ENCODE assay signal across 8 cellular contexts in genomic region chr10:62806246-62806645, GRCh38. TPM values are rescaled to one million over a fixed set of nuclear protein-coding genes. Genes with fewer than 3 reads are reported as not detected.
A peak's percentile ranks its signal among the peaks of the same experiment; 100 is the strongest.
DNase-seq lines count a peak whose midpoint lies in the region; ATAC-seq and TF ChIP-seq lines count a peak whose summit lies in the region.

No MANE protein-coding gene starts in this region.

- H3K4me3 ChIP-seq in LNCaP clone FGC (ENCODE audit: low read depth, low read length) (peak overlapping the region; percentile 83), choroid plexus epithelial cell (ENCODE audit: low read depth, low read length) (peak overlapping the region; percentile 87)

- no peaks in the 10 kb centered on the region for H3K9me3 Mint-ChIP-seq in CD4-positive, alpha-beta T cell
- H3K9me3 Mint-ChIP-seq in natural killer cell treated with Interleukin-12 subunit alpha and Interleukin-12 subunit beta and Interleukin-15 and Interleukin-18, amount 100 ng/mL, for 72 hours, result no peaks in the 10 kb centered on the region

- CTCF ChIA-PET in CD4-positive, alpha-beta T cell (lab: Charles Lee), result interaction anchor here (0.9 to 3.5 kb wide), 4 partner anchors 11 to 74 kb away, joined by 3 to 19 read pairs (median 4); partner anchors contain the start of gene EGR2

- H3K9me3 ChIP-seq in CD4-positive, alpha-beta T cell (ENCODE audit: control insufficient read depth, low read length), result no peaks in the 10 kb centered on the region

- ATAC-seq in CD4-positive, alpha-beta T cell (ENCODE audit: poor library complexity), result no peak
- no peak for ATAC-seq in natural killer cell treated with Interleukin-12 subunit alpha and Interleukin-12 subunit beta and Interleukin-15 and Interleukin-18, amount 100 ng/mL, for 72 hours
- ATAC-seq in HG03097 (IDR thresholded peaks at IDR 0.05; ENCODE audit: low FRiP score, unreplicated experiment), result no peak

- peak overlapping the region; percentile 92 for H3K4me3 Mint-ChIP-seq in CD4-positive, alpha-beta T cell
- H3K4me3 Mint-ChIP-seq in natural killer cell treated with Interleukin-12 subunit alpha and Interleukin-12 subunit beta and Interleukin-15 and Interleukin-18, amount 100 ng/mL, for 72 hours, result peak overlapping the region; percentile 93

- intact Hi-C loops in CD4-positive, alpha-beta T cell (cut with DNase I, micrococcal nuclease), result no loop called here

- peak overlapping the region; percentile 94 for H3K27ac Mint-ChIP-seq in CD4-positive, alpha-beta T cell
- H3K27ac Mint-ChIP-seq in natural killer cell treated with Interleukin-12 subunit alpha and Interleukin-12 subunit beta and Interleukin-15 and Interleukin-18, amount 100 ng/mL, for 72 hours, result peak overlapping the region; percentile 70 to 99

- H3K4me1 Mint-ChIP-seq in CD4-positive, alpha-beta T cell (ENCODE audit: low read depth), result peaks cover 59% of the 10 kb centered on the region
- H3K4me1 Mint-ChIP-seq in natural killer cell treated with Interleukin-12 subunit alpha and Interleukin-12 subunit beta and Interleukin-15 and Interleukin-18, amount 100 ng/mL, for 72 hours (ENCODE audit: low read depth in 2 of 2), result peaks cover 49 to 53% of the 10 kb centered on the region in 2 donors

- H3K27me3 ChIP-seq in CD4-positive, alpha-beta T cell (ENCODE audit: control insufficient read depth, insufficient read depth, low read length), result no peaks in the 10 kb centered on the region

- POLR2A ChIA-PET in CD4-positive, alpha-beta T cell (lab: Charles Lee), result interaction anchor here (3.5 to 5.6 kb wide), 3 partner anchors 11 to 168 kb away, joined by 27 to 106 read pairs (median 56); partner anchors contain the start of gene EGR2

- no peak for TF ChIP-seq CTCF in CD4-positive, alpha-beta T cell (IDR thresholded peaks at IDR 0.05)
- TF ChIP-seq CTCF in LNCaP clone FGC (IDR thresholded peaks at IDR 0.05; ENCODE audit: control insufficient read depth, extremely low read depth, insufficient read depth) (no peak), choroid plexus epithelial cell (conservative IDR thresholded peaks at IDR 0.05; ENCODE audit: low read depth, low read length) (no peak)

- H3K27me3 Mint-ChIP-seq in CD4-positive, alpha-beta T cell, result no peaks in the 10 kb centered on the region
- no peaks in the 10 kb centered on the region for H3K27me3 Mint-ChIP-seq in natural killer cell treated with Interleukin-12 subunit alpha and Interleukin-12 subunit beta and Interleukin-15 and Interleukin-18, amount 100 ng/mL, for 72 hours

- peaks cover 35% of the 10 kb centered on the region for H3K36me3 Mint-ChIP-seq in CD4-positive, alpha-beta T cell (ENCODE audit: low read depth)
- H3K36me3 Mint-ChIP-seq in natural killer cell treated with Interleukin-12 subunit alpha and Interleukin-12 subunit beta and Interleukin-15 and Interleukin-18, amount 100 ng/mL, for 72 hours, result peaks cover 29% of the 10 kb centered on the region

- no peak overlapping the region for H3K27ac ChIP-seq in CD4-positive, alpha-beta T cell (ENCODE audit: low read depth, low read length)
- no peak overlapping the region for H3K27ac ChIP-seq in substantia nigra (ENCODE audit: low read depth, low read length, poor library complexity, severe bottlenecking)

- no peak for DNase-seq in CD4-positive, alpha-beta T cell
- DNase-seq in LNCaP clone FGC (ENCODE audit: low read depth), result no peak
- no peak for DNase-seq in choroid plexus epithelial cell (ENCODE audit: low read depth)
- DNase-seq in natural killer cell treated with Interleukin-12 subunit alpha and Interleukin-12 subunit beta and Interleukin-15 and Interleukin-18, amount 100 ng/mL, for 72 hours (ENCODE audit: low spot score), result no peak
- no peak for DNase-seq in NCI-H1105 treated with DMSO at 0.1 percent for 48 hours (lab: John Stamatoyannopoulos, UW)
- no peak for DNase-seq in substantia nigra (lab: John Stamatoyannopoulos, UW)
- DNase-seq in putamen (ENCODE audit: low spot score), result no peak

RNA-seq across cellular contexts. Expression of gene ADO, which starts 1.7 kb away (rescaled TPM):
- 10 to 100 TPM; 14.3 to 15.9 TPM for total RNA-seq in CD4-positive, alpha-beta T cell
- 10 to 100 TPM; 26.3 to 49.2 TPM for total RNA-seq in natural killer cell treated with Interleukin-12 subunit alpha and Interleukin-12 subunit beta and Interleukin-15 and Interleukin-18, amount 100 ng/mL, for 72 hours

RNA-seq across cellular contexts. Expression of gene EGR2, which starts 9.9 kb away (rescaled TPM):
- total RNA-seq in CD4-positive, alpha-beta T cell, result 1 to 10 TPM; 3.2 to 5.4 TPM
- total RNA-seq in natural killer cell treated with Interleukin-12 subunit alpha and Interleukin-12 subunit beta and Interleukin-15 and Interleukin-18, amount 100 ng/mL, for 72 hours, result 100 to 1,000 TPM in 1 of 2 donors, 10 to 100 TPM in 1; 14.3 to 116 TPM
